1 cellular context compared by ENCODE assay signal in the genomic region with DNA sequence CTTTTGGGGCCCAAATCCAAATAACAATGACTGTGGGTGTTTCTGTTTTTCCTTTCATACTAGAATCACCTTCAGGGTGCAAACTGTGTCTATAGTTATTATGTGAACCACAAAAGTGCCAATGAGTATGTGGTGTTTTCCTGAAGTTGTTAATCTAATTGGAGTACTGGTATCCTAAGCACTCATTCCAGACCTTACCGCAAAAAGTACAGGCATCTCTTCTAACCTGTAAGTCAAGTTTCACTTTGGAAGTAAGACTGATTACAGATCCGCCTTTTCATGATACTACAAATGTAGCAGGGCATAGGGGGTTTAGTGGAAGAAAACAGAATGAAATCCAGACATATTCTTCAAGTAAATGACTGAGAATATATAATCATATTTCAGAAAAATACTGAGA.
A peak's percentile ranks its signal among the peaks of the same experiment; 100 is the strongest.
TF ChIP-seq lines count a peak whose summit lies in the region.

No MANE protein-coding gene starts in this region.

TF ChIP-seq in GM12878, 131 proteins besides CTCF, POLR2A, EP300 and RAD21:
- TF ChIP-seq, protein P1, sequence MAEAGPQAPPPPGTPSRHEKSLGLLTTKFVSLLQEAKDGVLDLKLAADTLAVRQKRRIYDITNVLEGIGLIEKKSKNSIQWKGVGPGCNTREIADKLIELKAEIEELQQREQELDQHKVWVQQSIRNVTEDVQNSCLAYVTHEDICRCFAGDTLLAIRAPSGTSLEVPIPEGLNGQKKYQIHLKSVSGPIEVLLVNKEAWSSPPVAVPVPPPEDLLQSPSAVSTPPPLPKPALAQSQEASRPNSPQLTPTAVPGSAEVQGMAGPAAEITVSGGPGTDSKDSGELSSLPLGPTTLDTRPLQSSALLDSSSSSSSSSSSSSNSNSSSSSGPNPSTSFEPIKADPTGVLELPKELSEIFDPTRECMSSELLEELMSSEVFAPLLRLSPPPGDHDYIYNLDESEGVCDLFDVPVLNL (IDR thresholded peaks at IDR 0.05; ENCODE audit: low read depth, low read length): no peak
- TF ChIP-seq SRF (IDR thresholded peaks at IDR 0.05; ENCODE audit: low read depth in 2 of 2, low read length in 2 of 2) (no peak), IKZF2 (IDR thresholded peaks at IDR 0.05) (peak in 1 of 2 experiments; percentile 8; a peak in 1 of 4 replicates)
